ENCODE assay signal across 2 cellular contexts in genomic region chr16:85605912-85606841, GRCh38.
TF ChIP-seq lines count a peak whose summit lies in the region.

No MANE protein-coding gene starts in this region.

TF ChIP-seq in IMR-90, 13 proteins besides CTCF, POLR2A, EP300 and RAD21 (continued from another document):
- no peak for TF ChIP-seq ELK1 (IDR thresholded peaks at IDR 0.05; ENCODE audit: borderline replicate concordance, low read depth, low read length)
- TF ChIP-seq CHD1 (IDR thresholded peaks at IDR 0.05; ENCODE audit: low read depth, low read length) = no peak
- TF ChIP-seq SMC3 (IDR thresholded peaks at IDR 0.05; ENCODE audit: low read depth, low read length) = no peak
- no peak for TF ChIP-seq NFE2L2 (IDR thresholded peaks at IDR 0.05; ENCODE audit: low read depth, low read length)
- TF ChIP-seq MXI1 (IDR thresholded peaks at IDR 0.05; ENCODE audit: borderline replicate concordance, low read depth, low read length) = no peak
- no peak for TF ChIP-seq RFX5 (IDR thresholded peaks at IDR 0.05; ENCODE audit: low read depth, low read length)
- no peak for TF ChIP-seq USF2 (IDR thresholded peaks at IDR 0.05; ENCODE audit: low read depth, low read length)

TF ChIP-seq in SK-N-SH treated with all-trans-retinoic acid at 6 μM for 48 hours, 23 proteins besides CTCF, POLR2A, EP300 and RAD21 (continued from another document):
- TF ChIP-seq RARB (CRISPR knock-in tag; IDR thresholded peaks at IDR 0.05) (no peak), ZNF70 (CRISPR knock-in tag; IDR thresholded peaks at IDR 0.05) (no peak), TCF4 (CRISPR knock-in tag; IDR thresholded peaks at IDR 0.05; ENCODE audit: borderline replicate concordance) (no peak), PPARA (CRISPR knock-in tag; IDR thresholded peaks at IDR 0.05; ENCODE audit: borderline replicate concordance) (no peak), CREB5 (CRISPR knock-in tag; IDR thresholded peaks at IDR 0.05; ENCODE audit: low read depth) (no peak), ZNF8 (CRISPR knock-in tag; IDR thresholded peaks at IDR 0.05) (no peak), ESRRG (CRISPR knock-in tag; IDR thresholded peaks at IDR 0.05) (no peak), ZNF565 (CRISPR knock-in tag; conservative IDR thresholded peaks at IDR 0.05; ENCODE audit: low read depth) (no peak), SNAI2 (CRISPR knock-in tag; IDR thresholded peaks at IDR 0.05) (no peak), ISL1 (CRISPR knock-in tag; IDR thresholded peaks at IDR 0.05) (no peak), ZFP3 (CRISPR knock-in tag; IDR thresholded peaks at IDR 0.05) (no peak), ZFP30 (CRISPR knock-in tag; IDR thresholded peaks at IDR 0.05) (no peak), ZC3H10 (CRISPR knock-in tag; IDR thresholded peaks at IDR 0.05) (no peak), TOX (CRISPR knock-in tag; IDR thresholded peaks at IDR 0.05; ENCODE audit: borderline replicate concordance) (no peak), TSHZ2 (CRISPR knock-in tag; IDR thresholded peaks at IDR 0.05) (no peak)
TF ChIP-seq in SK-N-SH treated with all-trans-retinoic acid at 6 μM for 48 hours: peak in this region for 0.
